ENCODE assay signal across 25 cellular contexts in genomic region chr11:63922673-63923192, GRCh38. TPM values are rescaled to one million over a fixed set of nuclear protein-coding genes. Genes with fewer than 3 reads are reported as not detected.
DNase-seq lines count a peak whose midpoint lies in the region; ATAC-seq and TF ChIP-seq lines count a peak whose summit lies in the region.
"Had no signal": no experiment of that assay in that cellular context is flagged by ENCODE, and none has a peak within 500 bp of the region (broad histone marks: within the 10 kb centered on the region; RNA-seq: fewer than 3 reads in every experiment).

No MANE protein-coding gene starts in this region.

- TF ChIP-seq CTCF in 22Rv1 (IDR thresholded peaks at IDR 0.05) = no peak
- TF ChIP-seq CTCF in WERI-Rb-1 (IDR thresholded peaks at IDR 0.05; ENCODE audit: low read depth, low read length) = no peak
- TF ChIP-seq CTCF in neural crest cell (conservative IDR thresholded peaks at IDR 0.05) = no peak

- H3K27ac ChIP-seq in 22Rv1 (0 out of 2 replicates have a peak overlapping the region, but pooled peaks have one; percentile 18), WERI-Rb-1 (0 out of 2 replicates have a peak overlapping the region, but pooled peaks have one; percentile 13)
- H3K27ac ChIP-seq: Peyer's patch, SJSA1 had no signal

- no peak overlapping the region for H3K4me3 ChIP-seq in WERI-Rb-1 (ENCODE audit: low read depth, low read length)
- H3K4me3 ChIP-seq in H7 (ENCODE audit: insufficient read depth, low read depth, low read length) = no peak overlapping the region
- H3K4me3 ChIP-seq: Peyer's patch, SJSA1 had no signal

- H3K9me3 Mint-ChIP-seq in neural crest cell = no peaks in the 10 kb centered on the region
- H3K9me3 Mint-ChIP-seq: CD4-positive, alpha-beta memory T cell; HFFc6; T-helper 1 cell treated with Interleukin-12 subunit alpha and Interleukin-12 subunit beta and Interleukin-4 antibody, amounts not matched to agents 30 μg/mL and 1 μg/mL, for 36 hours had no signal

- ATAC-seq in HG03045 (IDR thresholded peaks at IDR 0.05; ENCODE audit: unreplicated experiment) (no peak), HG03432 (IDR thresholded peaks at IDR 0.05; ENCODE audit: unreplicated experiment) (no peak)
- ATAC-seq: Right ventricle myocardium inferior had no signal

- peaks cover 21% of the 10 kb centered on the region for H3K4me1 Mint-ChIP-seq in neural crest cell

- DNase-seq in COLO668 (lab: John Stamatoyannopoulos, UW; ENCODE audit: unreplicated experiment) (peak; percentile 30), WERI-Rb-1 (no peak), neural crest cell (ENCODE audit: low read depth, low spot score) (no peak), RPMI8226 (no peak), H7 (no peak)
- DNase-seq: Calu3; CD4-positive, alpha-beta memory T cell; DMS53; EL; GF-D8; HFFc6; KBM-7; MM.1S; NCI-H1048; NCI-H1417 treated with DMSO at 0.1 percent for 48 hours; NCI-H187 treated with DMSO at 0.1 percent for 48 hours; NCI-H2171 treated with DMSO at 0.1 percent for 48 hours; NCI-H748 treated with DMSO at 0.1 percent for 48 hours; Peyer's patch had no signal

- H3K36me3 ChIP-seq in WERI-Rb-1 = no peaks in the 10 kb centered on the region
- H3K36me3 ChIP-seq in H7 (replicated peaks; ENCODE audit: control insufficient read depth, insufficient read depth, low read length) = no peaks in the 10 kb centered on the region
- H3K36me3 ChIP-seq: Peyer's patch, SJSA1 had no signal

- peak overlapping the region; percentile 52 for H3K4me3 Mint-ChIP-seq in neural crest cell
- H3K4me3 Mint-ChIP-seq: CD4-positive, alpha-beta memory T cell; HFFc6; T-helper 1 cell treated with Interleukin-12 subunit alpha and Interleukin-12 subunit beta and Interleukin-4 antibody, amounts not matched to agents 30 μg/mL and 1 μg/mL, for 36 hours had no signal

- no peaks in the 10 kb centered on the region for H3K36me3 Mint-ChIP-seq in neural crest cell (ENCODE audit: low read depth)
- H3K36me3 Mint-ChIP-seq: CD4-positive, alpha-beta memory T cell had no signal

- H3K27ac Mint-ChIP-seq in neural crest cell (ENCODE audit: unreplicated experiment) = no peak overlapping the region
- H3K27ac Mint-ChIP-seq: HFFc6; T-helper 1 cell treated with Interleukin-12 subunit alpha and Interleukin-12 subunit beta and Interleukin-4 antibody, amounts not matched to agents 30 μg/mL and 1 μg/mL, for 36 hours had no signal

- no peaks in the 10 kb centered on the region for H3K27me3 ChIP-seq in WERI-Rb-1 (ENCODE audit: insufficient read depth, low read depth, severe bottlenecking)
- peaks cover 2% of the 10 kb centered on the region; the same call in 1 of the 2 replicates for H3K27me3 ChIP-seq in H7 (ENCODE audit: control insufficient read depth, insufficient read depth, low read length)
- H3K27me3 ChIP-seq: Peyer's patch, SJSA1 had no signal

- peaks cover 4% of the 10 kb centered on the region for H3K27me3 Mint-ChIP-seq in neural crest cell (ENCODE audit: low read depth)

- H3K9me3 ChIP-seq in WERI-Rb-1 (ENCODE audit: severe bottlenecking) = no peaks in the 10 kb centered on the region
- H3K9me3 ChIP-seq: Peyer's patch had no signal

RNA-seq across cellular contexts. Expression of gene RCOR2, which starts 5.8 kb away (rescaled TPM):
- total RNA-seq in neural crest cell = 107 and 108 TPM in 2 replicates
- total RNA-seq in H7 (2014; rRNA removed; shearing (Covaris generic)) = 63.5 and 66.8 TPM in 2 replicates
- total RNA-seq: CD4-positive, alpha-beta memory T cell had no signal

RNA-seq across cellular contexts. Expression of gene NAA40, which starts 16.1 kb away (rescaled TPM):
- total RNA-seq in neural crest cell = 64.5 and 71.2 TPM in 2 replicates
- 13.8 and 15.0 TPM in 2 replicates for total RNA-seq in H7 (2014; rRNA removed; shearing (Covaris generic))

RNA-seq across cellular contexts. Expression of gene COX8A, which starts 51.7 kb away (rescaled TPM):
- total RNA-seq in neural crest cell = 349 and 389 TPM in 2 replicates
- total RNA-seq in H7 (2014; rRNA removed; shearing (Covaris generic)) = 836 and 1,175 TPM in 2 replicates
